ENCODE assay signal across 1 cellular context in the genomic region with DNA sequence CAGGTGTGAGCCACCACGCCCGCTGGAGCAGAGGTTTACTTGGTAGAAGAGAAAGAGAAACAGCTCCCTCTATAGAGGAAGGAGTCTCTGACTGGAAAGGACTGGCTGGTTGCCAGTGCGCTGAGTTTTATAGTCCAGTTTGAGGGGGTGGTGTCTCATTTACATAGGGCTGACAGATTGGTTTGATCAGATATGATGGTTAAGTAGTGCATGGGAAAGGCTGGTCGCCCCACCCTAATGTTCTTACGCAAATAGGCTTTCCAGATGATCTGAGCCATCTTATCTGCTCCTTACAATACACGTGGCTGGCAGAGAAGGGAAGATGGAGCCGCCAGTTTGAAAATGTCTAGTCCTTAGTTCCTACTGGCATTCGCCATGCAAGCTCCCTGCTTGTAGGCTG.
A peak's percentile ranks its signal among the peaks of the same experiment; 100 is the strongest.
TF ChIP-seq lines count a peak whose summit lies in the region.

No MANE protein-coding gene starts in this region.

TF ChIP-seq in K562, 482 proteins besides CTCF, POLR2A, EP300 and RAD21 (continued from another document and continues in another):
- TF ChIP-seq, protein P1, sequence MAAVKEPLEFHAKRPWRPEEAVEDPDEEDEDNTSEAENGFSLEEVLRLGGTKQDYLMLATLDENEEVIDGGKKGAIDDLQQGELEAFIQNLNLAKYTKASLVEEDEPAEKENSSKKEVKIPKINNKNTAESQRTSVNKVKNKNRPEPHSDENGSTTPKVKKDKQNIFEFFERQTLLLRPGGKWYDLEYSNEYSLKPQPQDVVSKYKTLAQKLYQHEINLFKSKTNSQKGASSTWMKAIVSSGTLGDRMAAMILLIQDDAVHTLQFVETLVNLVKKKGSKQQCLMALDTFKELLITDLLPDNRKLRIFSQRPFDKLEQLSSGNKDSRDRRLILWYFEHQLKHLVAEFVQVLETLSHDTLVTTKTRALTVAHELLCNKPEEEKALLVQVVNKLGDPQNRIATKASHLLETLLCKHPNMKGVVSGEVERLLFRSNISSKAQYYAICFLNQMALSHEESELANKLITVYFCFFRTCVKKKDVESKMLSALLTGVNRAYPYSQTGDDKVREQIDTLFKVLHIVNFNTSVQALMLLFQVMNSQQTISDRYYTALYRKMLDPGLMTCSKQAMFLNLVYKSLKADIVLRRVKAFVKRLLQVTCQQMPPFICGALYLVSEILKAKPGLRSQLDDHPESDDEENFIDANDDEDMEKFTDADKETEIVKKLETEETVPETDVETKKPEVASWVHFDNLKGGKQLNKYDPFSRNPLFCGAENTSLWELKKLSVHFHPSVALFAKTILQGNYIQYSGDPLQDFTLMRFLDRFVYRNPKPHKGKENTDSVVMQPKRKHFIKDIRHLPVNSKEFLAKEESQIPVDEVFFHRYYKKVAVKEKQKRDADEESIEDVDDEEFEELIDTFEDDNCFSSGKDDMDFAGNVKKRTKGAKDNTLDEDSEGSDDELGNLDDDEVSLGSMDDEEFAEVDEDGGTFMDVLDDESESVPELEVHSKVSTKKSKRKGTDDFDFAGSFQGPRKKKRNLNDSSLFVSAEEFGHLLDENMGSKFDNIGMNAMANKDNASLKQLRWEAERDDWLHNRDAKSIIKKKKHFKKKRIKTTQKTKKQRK (IDR thresholded peaks at IDR 0.05; ENCODE audit: borderline replicate concordance, low read depth, low read length): no peak
- TF ChIP-seq NCOA4 (IDR thresholded peaks at IDR 0.05; ENCODE audit: partially characterized antibody) (no peak), NR2F6 (CRISPR knock-in tag; IDR thresholded peaks at IDR 0.05) (no peak), SMARCC2 (IDR thresholded peaks at IDR 0.05; ENCODE audit: low read depth) (no peak), NR3C1 (CRISPR knock-in tag; IDR thresholded peaks at IDR 0.05) (no peak), KLF13 (tag; IDR thresholded peaks at IDR 0.05; ENCODE audit: borderline replicate concordance, low read depth) (no peak), SMAD4 (CRISPR knock-in tag; conservative IDR thresholded peaks at IDR 0.05) (no peak), SMARCA4 (IDR thresholded peaks at IDR 0.05) (0 out of 2 replicates have a peak, but pooled peaks have one; percentile 11), NCOA6 (IDR thresholded peaks at IDR 0.05) (no peak), ETS2 (tag; IDR thresholded peaks at IDR 0.05; ENCODE audit: borderline replicate concordance, poor library complexity, severe bottlenecking) (no peak), GATA2 (CRISPR knock-in tag; IDR thresholded peaks at IDR 0.05) (no peak), ZKSCAN3 (CRISPR knock-in tag; IDR thresholded peaks at IDR 0.05) (no peak), ZFP30 (CRISPR knock-in tag; IDR thresholded peaks at IDR 0.05; ENCODE audit: borderline replicate concordance) (no peak), HMBOX1 (IDR thresholded peaks at IDR 0.05) (peak; percentile 60), PTTG1 (tag; IDR thresholded peaks at IDR 0.05; ENCODE audit: low read depth) (no peak), NFIC (IDR thresholded peaks at IDR 0.05) (peak; percentile 92), TCF7L2 (IDR thresholded peaks at IDR 0.05; ENCODE audit: low read depth, low read length) (no peak), TAF9B (IDR thresholded peaks at IDR 0.05; ENCODE audit: partially characterized antibody) (no peak), ZNF3 (CRISPR knock-in tag; IDR thresholded peaks at IDR 0.05) (no peak), TCF7 (IDR thresholded peaks at IDR 0.05; ENCODE audit: borderline replicate concordance) (no peak), DNMT1 (IDR thresholded peaks at IDR 0.05) (no peak), ZNF324 (CRISPR knock-in tag; IDR thresholded peaks at IDR 0.05) (no peak), ZNF165 (CRISPR knock-in tag; IDR thresholded peaks at IDR 0.05; ENCODE audit: borderline replicate concordance) (no peak), RHOXF2B (CRISPR knock-in tag; conservative IDR thresholded peaks at IDR 0.05) (no peak), EGR1 (conservative IDR thresholded peaks at IDR 0.05) (peak; percentile 35; the same call in 1 of the 2 replicates), MTA2 (IDR thresholded peaks at IDR 0.05; ENCODE audit: low read depth) (no peak), NFRKB (IDR thresholded peaks at IDR 0.05; ENCODE audit: low read depth) (no peak), MYC (IDR thresholded peaks at IDR 0.05; ENCODE audit: low read depth, low read length) (peak; percentile 75), MYC (CRISPR knock-in tag; IDR thresholded peaks at IDR 0.05; ENCODE audit: borderline replicate concordance, low read depth) (no peak), SP1 (CRISPR knock-in tag; IDR thresholded peaks at IDR 0.05) (no peak), RBBP5 (IDR thresholded peaks at IDR 0.05; ENCODE audit: borderline replicate concordance, insufficient read depth, low read length, poor library complexity, severe bottlenecking) (no peak), CEBPG (CRISPR knock-in tag; IDR thresholded peaks at IDR 0.05) (no peak), CEBPG (tag; conservative IDR thresholded peaks at IDR 0.05 in 1 of 2, IDR thresholded peaks at IDR 0.05 in 1 of 2) (0 out of 4 replicates have a peak, but pooled peaks of 1 of the 2 experiments have one; percentile 21), EP400 (IDR thresholded peaks at IDR 0.05) (peak; percentile 22; the same call in 1 of the 2 replicates), PBX2 (CRISPR knock-in tag; IDR thresholded peaks at IDR 0.05; ENCODE audit: low read depth) (no peak), PBX2 (tag; conservative IDR thresholded peaks at IDR 0.05; ENCODE audit: low read depth) (peak; percentile 50; the same call in 1 of the 2 replicates), GTF2F1 (IDR thresholded peaks at IDR 0.05; ENCODE audit: low read depth, low read length) (no peak), ZNF644 (tag; IDR thresholded peaks at IDR 0.05; ENCODE audit: low read depth) (no peak), TRIM25 (IDR thresholded peaks at IDR 0.05; ENCODE audit: borderline replicate concordance) (no peak), ILK (tag; IDR thresholded peaks at IDR 0.05; ENCODE audit: borderline replicate concordance, low read depth) (no peak), ATF1 (CRISPR knock-in tag; IDR thresholded peaks at IDR 0.05) (no peak), ATF1 (tag; IDR thresholded peaks at IDR 0.05) (peak; percentile 38)
- TF ChIP-seq, protein P2, sequence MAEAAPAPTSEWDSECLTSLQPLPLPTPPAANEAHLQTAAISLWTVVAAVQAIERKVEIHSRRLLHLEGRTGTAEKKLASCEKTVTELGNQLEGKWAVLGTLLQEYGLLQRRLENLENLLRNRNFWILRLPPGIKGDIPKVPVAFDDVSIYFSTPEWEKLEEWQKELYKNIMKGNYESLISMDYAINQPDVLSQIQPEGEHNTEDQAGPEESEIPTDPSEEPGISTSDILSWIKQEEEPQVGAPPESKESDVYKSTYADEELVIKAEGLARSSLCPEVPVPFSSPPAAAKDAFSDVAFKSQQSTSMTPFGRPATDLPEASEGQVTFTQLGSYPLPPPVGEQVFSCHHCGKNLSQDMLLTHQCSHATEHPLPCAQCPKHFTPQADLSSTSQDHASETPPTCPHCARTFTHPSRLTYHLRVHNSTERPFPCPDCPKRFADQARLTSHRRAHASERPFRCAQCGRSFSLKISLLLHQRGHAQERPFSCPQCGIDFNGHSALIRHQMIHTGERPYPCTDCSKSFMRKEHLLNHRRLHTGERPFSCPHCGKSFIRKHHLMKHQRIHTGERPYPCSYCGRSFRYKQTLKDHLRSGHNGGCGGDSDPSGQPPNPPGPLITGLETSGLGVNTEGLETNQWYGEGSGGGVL (CRISPR knock-in tag; IDR thresholded peaks at IDR 0.05): no peak
- TF ChIP-seq, protein P3, sequence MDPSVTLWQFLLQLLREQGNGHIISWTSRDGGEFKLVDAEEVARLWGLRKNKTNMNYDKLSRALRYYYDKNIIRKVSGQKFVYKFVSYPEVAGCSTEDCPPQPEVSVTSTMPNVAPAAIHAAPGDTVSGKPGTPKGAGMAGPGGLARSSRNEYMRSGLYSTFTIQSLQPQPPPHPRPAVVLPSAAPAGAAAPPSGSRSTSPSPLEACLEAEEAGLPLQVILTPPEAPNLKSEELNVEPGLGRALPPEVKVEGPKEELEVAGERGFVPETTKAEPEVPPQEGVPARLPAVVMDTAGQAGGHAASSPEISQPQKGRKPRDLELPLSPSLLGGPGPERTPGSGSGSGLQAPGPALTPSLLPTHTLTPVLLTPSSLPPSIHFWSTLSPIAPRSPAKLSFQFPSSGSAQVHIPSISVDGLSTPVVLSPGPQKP (CRISPR knock-in tag; IDR thresholded peaks at IDR 0.05): no peak
- TF ChIP-seq, protein P4, sequence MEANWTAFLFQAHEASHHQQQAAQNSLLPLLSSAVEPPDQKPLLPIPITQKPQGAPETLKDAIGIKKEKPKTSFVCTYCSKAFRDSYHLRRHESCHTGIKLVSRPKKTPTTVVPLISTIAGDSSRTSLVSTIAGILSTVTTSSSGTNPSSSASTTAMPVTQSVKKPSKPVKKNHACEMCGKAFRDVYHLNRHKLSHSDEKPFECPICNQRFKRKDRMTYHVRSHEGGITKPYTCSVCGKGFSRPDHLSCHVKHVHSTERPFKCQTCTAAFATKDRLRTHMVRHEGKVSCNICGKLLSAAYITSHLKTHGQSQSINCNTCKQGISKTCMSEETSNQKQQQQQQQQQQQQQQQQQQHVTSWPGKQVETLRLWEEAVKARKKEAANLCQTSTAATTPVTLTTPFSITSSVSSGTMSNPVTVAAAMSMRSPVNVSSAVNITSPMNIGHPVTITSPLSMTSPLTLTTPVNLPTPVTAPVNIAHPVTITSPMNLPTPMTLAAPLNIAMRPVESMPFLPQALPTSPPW (CRISPR knock-in tag; IDR thresholded peaks at IDR 0.05): peak; percentile 66; the same call in 1 of the 2 replicates
- TF ChIP-seq, protein P5, sequence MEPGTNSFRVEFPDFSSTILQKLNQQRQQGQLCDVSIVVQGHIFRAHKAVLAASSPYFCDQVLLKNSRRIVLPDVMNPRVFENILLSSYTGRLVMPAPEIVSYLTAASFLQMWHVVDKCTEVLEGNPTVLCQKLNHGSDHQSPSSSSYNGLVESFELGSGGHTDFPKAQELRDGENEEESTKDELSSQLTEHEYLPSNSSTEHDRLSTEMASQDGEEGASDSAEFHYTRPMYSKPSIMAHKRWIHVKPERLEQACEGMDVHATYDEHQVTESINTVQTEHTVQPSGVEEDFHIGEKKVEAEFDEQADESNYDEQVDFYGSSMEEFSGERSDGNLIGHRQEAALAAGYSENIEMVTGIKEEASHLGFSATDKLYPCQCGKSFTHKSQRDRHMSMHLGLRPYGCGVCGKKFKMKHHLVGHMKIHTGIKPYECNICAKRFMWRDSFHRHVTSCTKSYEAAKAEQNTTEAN (CRISPR knock-in tag; IDR thresholded peaks at IDR 0.05): no peak
- TF ChIP-seq, protein P6, sequence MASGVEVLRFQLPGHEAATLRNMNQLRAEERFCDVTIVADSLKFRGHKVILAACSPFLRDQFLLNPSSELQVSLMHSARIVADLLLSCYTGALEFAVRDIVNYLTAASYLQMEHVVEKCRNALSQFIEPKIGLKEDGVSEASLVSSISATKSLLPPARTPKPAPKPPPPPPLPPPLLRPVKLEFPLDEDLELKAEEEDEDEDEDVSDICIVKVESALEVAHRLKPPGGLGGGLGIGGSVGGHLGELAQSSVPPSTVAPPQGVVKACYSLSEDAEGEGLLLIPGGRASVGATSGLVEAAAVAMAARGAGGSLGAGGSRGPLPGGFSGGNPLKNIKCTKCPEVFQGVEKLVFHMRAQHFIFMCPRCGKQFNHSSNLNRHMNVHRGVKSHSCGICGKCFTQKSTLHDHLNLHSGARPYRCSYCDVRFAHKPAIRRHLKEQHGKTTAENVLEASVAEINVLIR (CRISPR knock-in tag; IDR thresholded peaks at IDR 0.05): 0 out of 2 replicates have a peak, but pooled peaks have one; percentile 23
- TF ChIP-seq, protein P7, sequence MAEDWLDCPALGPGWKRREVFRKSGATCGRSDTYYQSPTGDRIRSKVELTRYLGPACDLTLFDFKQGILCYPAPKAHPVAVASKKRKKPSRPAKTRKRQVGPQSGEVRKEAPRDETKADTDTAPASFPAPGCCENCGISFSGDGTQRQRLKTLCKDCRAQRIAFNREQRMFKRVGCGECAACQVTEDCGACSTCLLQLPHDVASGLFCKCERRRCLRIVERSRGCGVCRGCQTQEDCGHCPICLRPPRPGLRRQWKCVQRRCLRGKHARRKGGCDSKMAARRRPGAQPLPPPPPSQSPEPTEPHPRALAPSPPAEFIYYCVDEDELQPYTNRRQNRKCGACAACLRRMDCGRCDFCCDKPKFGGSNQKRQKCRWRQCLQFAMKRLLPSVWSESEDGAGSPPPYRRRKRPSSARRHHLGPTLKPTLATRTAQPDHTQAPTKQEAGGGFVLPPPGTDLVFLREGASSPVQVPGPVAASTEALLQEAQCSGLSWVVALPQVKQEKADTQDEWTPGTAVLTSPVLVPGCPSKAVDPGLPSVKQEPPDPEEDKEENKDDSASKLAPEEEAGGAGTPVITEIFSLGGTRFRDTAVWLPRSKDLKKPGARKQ (CRISPR knock-in tag; IDR thresholded peaks at IDR 0.05): no peak
